Comparison of ENCODE assay signal across 9 cellular contexts in genomic region chr1:6261615-6261995, GRCh38. TPM values are rescaled to one million over a fixed set of nuclear protein-coding genes. Genes with fewer than 3 reads are reported as not detected.
A peak's percentile ranks its signal among the peaks of the same experiment; 100 is the strongest.
DNase-seq lines count a peak whose midpoint lies in the region; ATAC-seq and TF ChIP-seq lines count a peak whose summit lies in the region.
"Had no signal": no experiment of that assay in that cellular context is flagged by ENCODE, and none has a peak within 500 bp of the region (broad histone marks: within the 10 kb centered on the region; RNA-seq: fewer than 3 reads in every experiment).

No MANE protein-coding gene starts in this region.

- TF ChIP-seq EP300 in esophagus muscularis mucosa (IDR thresholded peaks at IDR 0.05) = no peak

- H3K4me2 ChIP-seq in GM23248 (ENCODE audit: unreplicated experiment) (peak overlapping the region; percentile 39), PC-9 (peak overlapping the region; percentile 79; the same call in 1 of the 2 replicates), trophoblast cell (ENCODE audit: low read length) (peak overlapping the region; percentile 68)

- no peak overlapping the region for H4K91ac ChIP-seq in trophoblast cell (ENCODE audit: low read depth, low read length)

- no peaks in the 10 kb centered on the region for H3F3A ChIP-seq in GM23248 (ENCODE audit: insufficient read depth)
- 0 out of 2 replicates have a peak, but pooled peaks cover 5% of the 10 kb centered on the region for H3F3A ChIP-seq in PC-9 (ENCODE audit: insufficient read depth, low read depth)

- in situ Hi-C loops in GM23248 (cut with MboI) = no loop called here

- H3K79me1 ChIP-seq in trophoblast cell (ENCODE audit: low read length) = no peaks in the 10 kb centered on the region

- POLR2A ChIA-PET in PC-9 (lab: Charles Lee; ENCODE audit: unreplicated experiment) = interaction anchor here (0.6 kb wide), 1 partner anchor 259 kb away, joined by 3 read pairs; no protein-coding TSS in a partner anchor

- H3K23ac ChIP-seq in trophoblast cell (ENCODE audit: low read length) = no peak overlapping the region

- H2BK12ac ChIP-seq in trophoblast cell (ENCODE audit: low read length) = no peak overlapping the region

- H3K18ac ChIP-seq in trophoblast cell (ENCODE audit: low read length) = no peak overlapping the region

- H4K20me1 ChIP-seq in GM23248 (ENCODE audit: insufficient read depth) (no peaks in the 10 kb centered on the region), PC-9 (ENCODE audit: insufficient read depth) (no peaks in the 10 kb centered on the region)

- no peak overlapping the region for H3K14ac ChIP-seq in trophoblast cell (ENCODE audit: low read length)

- 21 to 23% methylated on average over 9 to 15 of the region's 15 CpGs for WGBS in GM23248 (ENCODE audit: low coverage in 1 of 2, low lambda C conversion rate in 2 of 2, missing lambda C conversion rate in 2 of 2), 2 experiments
- 50% methylated on average over 6 of the region's 15 CpGs for WGBS in esophagus muscularis mucosa
- no CpG with 5 or more reads among the region's 15 CpGs for WGBS in trophoblast cell (ENCODE audit: extremely low coverage, insufficient coverage, insufficient read length)

- H2BK120ac ChIP-seq in trophoblast cell (ENCODE audit: insufficient read depth, low read length, poor library complexity) = no peak overlapping the region

- H3K4me3 ChIP-seq in GM23248 = peak overlapping the region; percentile 66
- no peak overlapping the region for H3K4me3 ChIP-seq in PC-9
- H3K4me3 ChIP-seq in esophagus muscularis mucosa = peak overlapping the region; percentile 64 to 74 (median 66)
- no peak overlapping the region for H3K4me3 ChIP-seq in trophoblast cell (ENCODE audit: low read depth, low read length)

- DNase-seq in GM23248 (no peak), PC-9 (no peak), esophagus muscularis mucosa (ENCODE audit: extremely low spot score) (no peak), trophoblast cell (no peak), NCI-H446 (lab: John Stamatoyannopoulos, UW) (no peak), OCI-M1 (lab: John Stamatoyannopoulos, UW) (no peak)
- no peak for DNase-seq in stimulated activated CD4-positive, alpha-beta T cell treated with anti-CD3 and anti-CD28 coated beads, Interleukin-4, amount 100 ng/mL, for 24 hours

- H2AK5ac ChIP-seq in trophoblast cell (ENCODE audit: low read length) = no peak overlapping the region

- H2AFZ ChIP-seq in GM23248 = no peak overlapping the region
- no peak overlapping the region for H2AFZ ChIP-seq in PC-9
- no peak overlapping the region for H2AFZ ChIP-seq in trophoblast cell (ENCODE audit: insufficient read depth, low read length, poor library complexity)

- intact Hi-C loops in PC-9 (cut with micrococcal nuclease; ENCODE audit: unreplicated experiment) = loop anchor here (5.0 kb wide), 3 partner anchors 41 to 141 kb away; no protein-coding TSS in a partner anchor
- intact Hi-C loops in esophagus muscularis mucosa (cut with DNase I) = no loop called here

- H3K79me2 ChIP-seq in GM23248 (ENCODE audit: insufficient read depth) = no peaks in the 10 kb centered on the region
- no peaks in the 10 kb centered on the region for H3K79me2 ChIP-seq in PC-9 (ENCODE audit: low read depth)
- no peaks in the 10 kb centered on the region for H3K79me2 ChIP-seq in trophoblast cell (ENCODE audit: control insufficient read depth, insufficient read depth, low read length, poor library complexity)

- H3K9me3 ChIP-seq in GM23248 (ENCODE audit: low read depth) = no peaks in the 10 kb centered on the region
- no peaks in the 10 kb centered on the region for H3K9me3 ChIP-seq in PC-9 (ENCODE audit: insufficient read depth, low read depth)
- H3K9me3 ChIP-seq in esophagus muscularis mucosa = no peaks in the 10 kb centered on the region
- no peaks in the 10 kb centered on the region for H3K9me3 ChIP-seq in trophoblast cell (ENCODE audit: insufficient read depth, low read depth, low read length)

- no peak for TF ChIP-seq POLR2A in esophagus muscularis mucosa (IDR thresholded peaks at IDR 0.05; ENCODE audit: low read depth)

- no peak overlapping the region for H3K4ac ChIP-seq in trophoblast cell (ENCODE audit: low read depth, low read length)

- H4K12ac ChIP-seq in trophoblast cell (ENCODE audit: low read depth, low read length) = no peak overlapping the region

- H4K8ac ChIP-seq in trophoblast cell (ENCODE audit: low read depth, low read length) = no peak overlapping the region

- H3K27ac ChIP-seq in GM23248 (no peak overlapping the region), PC-9 (no peak overlapping the region), esophagus muscularis mucosa (replicated peaks in 1 of 4) (peak overlapping the region; percentile 65 to 76 (median 72)), trophoblast cell (ENCODE audit: low read depth, low read length) (no peak overlapping the region)

- H3K9ac ChIP-seq in GM23248 (no peak overlapping the region), trophoblast cell (ENCODE audit: low read length) (no peak overlapping the region)

- H2BK5ac ChIP-seq in trophoblast cell (ENCODE audit: low read depth, low read length, poor library complexity) = no peak overlapping the region

- BruUV-seq in PC-9 (replicated peaks; lab: Mats Ljungman, UMichigan) = no TSS peak

- ATAC-seq in HG03571 (IDR thresholded peaks at IDR 0.05; ENCODE audit: unreplicated experiment) = no peak

- CTCF ChIA-PET in PC-9 (lab: Charles Lee) = no interaction called here

- H3K36me3 ChIP-seq in GM23248 (ENCODE audit: low read depth) (no peaks in the 10 kb centered on the region), PC-9 (ENCODE audit: low read depth) (no peaks in the 10 kb centered on the region), esophagus muscularis mucosa (no peaks in the 10 kb centered on the region), trophoblast cell (ENCODE audit: control insufficient read depth in 1 of 2, insufficient read depth in 2 of 2, low read length in 2 of 2) (no peaks in the 10 kb centered on the region)

- H3K27me3 ChIP-seq in GM23248 (replicated peaks; ENCODE audit: insufficient read depth) = no peaks in the 10 kb centered on the region
- H3K27me3 ChIP-seq in PC-9 (ENCODE audit: insufficient read depth, low read depth) = no peaks in the 10 kb centered on the region
- peaks cover 4 to 65% (median 13%) of the 10 kb centered on the region in 4 donors for H3K27me3 ChIP-seq in esophagus muscularis mucosa
- H3K27me3 ChIP-seq in trophoblast cell (ENCODE audit: insufficient read depth, low read length) = peaks cover 4% of the 10 kb centered on the region

- TF ChIP-seq CTCF in PC-9 (conservative IDR thresholded peaks at IDR 0.05) = no peak
- no peak for TF ChIP-seq CTCF in esophagus muscularis mucosa (IDR thresholded peaks at IDR 0.05)

- H3K9me2 ChIP-seq in GM23248 (ENCODE audit: insufficient read depth) (no peaks in the 10 kb centered on the region), PC-9 (ENCODE audit: insufficient read depth) (no peaks in the 10 kb centered on the region)

- peaks cover 8% of the 10 kb centered on the region; the same call in 1 of the 2 replicates for H3K4me1 ChIP-seq in GM23248 (ENCODE audit: insufficient read depth)
- H3K4me1 ChIP-seq in PC-9 (replicated peaks; ENCODE audit: insufficient read depth) = no peaks in the 10 kb centered on the region
- peaks cover 33 to 68% (median 53%) of the 10 kb centered on the region in 4 donors for H3K4me1 ChIP-seq in esophagus muscularis mucosa
- H3K4me1 ChIP-seq in trophoblast cell (ENCODE audit: control insufficient read depth in 1 of 2, insufficient read depth in 2 of 2, low read length in 2 of 2) = peaks cover 2 to 9% of the 10 kb centered on the region in 2 experiments

RNA-seq across cellular contexts. Expression of gene GPR153, which starts 0.7 kb away (rescaled TPM):
- 8.0 and 8.6 TPM in 2 replicates for total RNA-seq in GM23248 (2014; rRNA removed; shearing (Covaris generic))
- polyA plus RNA-seq in GM23248 (2016; fragmentation: Nextera tagmentation; extraction: Ambion mirVana) = 0.69 and 0.84 TPM in 2 replicates
- total RNA-seq in PC-9 (2021) = 7.9 and 8.0 TPM in 2 replicates
- 10 to 100 TPM in 2 of 4 donors, 1 to 10 TPM in 2; 5.5 to 11.0 (median 9.3) TPM for total RNA-seq in esophagus muscularis mucosa
- polyA plus RNA-seq in trophoblast cell (2013) = 1.3 and 1.4 TPM in 2 replicates

RNA-seq across cellular contexts. Expression of gene HES3, which starts 17.6 kb away (rescaled TPM):
- not detected in 2 replicates for total RNA-seq in GM23248 (2014; rRNA removed; shearing (Covaris generic))
- polyA plus RNA-seq in GM23248 (2016; fragmentation: Nextera tagmentation; extraction: Ambion mirVana) = not detected in 2 replicates
- total RNA-seq in PC-9 (2021) = not detected in 2 replicates
- total RNA-seq in esophagus muscularis mucosa = not detected
- polyA plus RNA-seq in trophoblast cell (2013) = not detected in 2 replicates
- total RNA-seq: RPMI7951 had no signal

RNA-seq across cellular contexts. Expression of gene ICMT, which starts 25.8 kb away (rescaled TPM):
- total RNA-seq in GM23248 (2014; rRNA removed; shearing (Covaris generic)) = 110 and 119 TPM in 2 replicates
- 69.4 and 71.5 TPM in 2 replicates for polyA plus RNA-seq in GM23248 (2016; fragmentation: Nextera tagmentation; extraction: Ambion mirVana)
- total RNA-seq in PC-9 (2021) = 43.9 and 44.3 TPM in 2 replicates
- total RNA-seq in esophagus muscularis mucosa = 10 to 100 TPM; 60.0 to 89.5 (median 77.8) TPM
- polyA plus RNA-seq in trophoblast cell (2013) = 48.3 and 50.2 TPM in 2 replicates

RNA-seq across cellular contexts. Expression of gene RNF207, which starts 55.7 kb away (rescaled TPM):
- total RNA-seq in GM23248 (2014; rRNA removed; shearing (Covaris generic)) = 30.3 and 32.8 TPM in 2 replicates
- 6.2 and 8.6 TPM in 2 replicates for polyA plus RNA-seq in GM23248 (2016; fragmentation: Nextera tagmentation; extraction: Ambion mirVana)
- 49.3 and 53.1 TPM in 2 replicates for total RNA-seq in PC-9 (2021)
- total RNA-seq in esophagus muscularis mucosa = 10 to 100 TPM; 10.8 to 43.2 (median 20.2) TPM
- 2.8 and 3.9 TPM in 2 replicates for polyA plus RNA-seq in trophoblast cell (2013)

Comparison
In these comparisons a context has a peak if more than half of its experiments do, and no peak if none do; other contexts are left out.
1. H3K27ac ChIP-seq: peak in esophagus muscularis mucosa (4 of 4); none in GM23248 (single experiment), PC-9 (single experiment) and trophoblast cell (single experiment).
2. H3K4me3 ChIP-seq: peak in GM23248 (single experiment) and esophagus muscularis mucosa (4 of 4); none in PC-9 (single experiment) and trophoblast cell (single experiment).
3. Peak in every context shown above with its lines, with median percentiles within 50 percentile points of each other: H3K4me2 ChIP-seq.